In the genomic region with DNA sequence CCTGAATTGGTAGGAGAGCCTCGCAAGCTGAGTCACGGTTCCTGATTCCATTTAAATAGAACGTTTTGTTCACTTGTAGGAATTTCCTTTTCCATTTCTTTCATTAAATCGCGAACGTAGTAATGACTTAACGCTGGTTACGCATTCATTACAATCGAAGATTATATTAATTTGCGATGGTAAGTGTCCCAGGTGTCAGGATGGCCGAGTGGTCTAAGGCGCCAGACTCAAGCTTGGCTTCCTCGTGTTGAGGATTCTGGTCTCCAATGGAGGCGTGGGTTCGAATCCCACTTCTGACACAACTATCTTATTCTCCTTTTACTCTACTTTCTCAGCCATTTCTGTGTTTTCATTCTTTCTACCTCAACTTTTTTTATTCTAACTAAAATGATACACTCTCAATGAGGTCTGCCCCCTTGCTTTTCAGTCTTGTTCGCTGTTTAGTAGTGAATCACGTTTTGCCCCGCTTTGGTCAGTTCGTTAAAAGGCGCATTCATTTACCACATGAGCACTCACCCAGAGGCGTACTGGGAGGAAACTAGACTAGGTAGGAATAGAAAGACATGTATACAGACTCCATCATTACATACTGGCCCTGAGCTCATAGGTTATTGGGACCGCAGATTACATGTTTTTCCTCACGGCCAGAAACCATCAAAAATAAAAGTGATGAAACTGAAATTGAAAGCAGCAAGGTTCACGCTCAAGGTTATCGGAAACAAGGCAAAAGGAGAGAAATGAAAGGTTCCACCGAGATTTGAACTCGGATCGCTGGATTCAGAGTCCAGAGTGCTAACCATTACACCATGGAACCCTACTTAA, we compare ENCODE assay signal across 8 cellular contexts. TPM values are rescaled to one million over a fixed set of nuclear protein-coding genes. Genes with fewer than 3 reads are reported as not detected.
DNase-seq lines count a peak whose midpoint lies in the region; ATAC-seq and TF ChIP-seq lines count a peak whose summit lies in the region.

No MANE protein-coding gene starts in this region.

- no peaks in the 10 kb centered on the region for H3K36me3 ChIP-seq in KMS-11 (ENCODE audit: insufficient read depth)
- no peaks in the 10 kb centered on the region for H3K36me3 ChIP-seq in neural cell (ENCODE audit: insufficient read depth, low read length)
- no peaks in the 10 kb centered on the region for H3K36me3 ChIP-seq in stomach smooth muscle (ENCODE audit: control insufficient read depth in 2 of 2, insufficient read depth in 2 of 2, low read length in 2 of 2)

- H3K4me1 ChIP-seq in KMS-11 (ENCODE audit: low read depth, poor library complexity, severe bottlenecking) (peaks cover 13% of the 10 kb centered on the region), stomach smooth muscle (ENCODE audit: control insufficient read depth, insufficient read depth, low read length) (peaks cover 25% of the 10 kb centered on the region)

- TF ChIP-seq CTCF in KMS-11 (conservative IDR thresholded peaks at IDR 0.05; ENCODE audit: low read depth, low read length) (no peak), fibroblast of villous mesenchyme (IDR thresholded peaks at IDR 0.05; ENCODE audit: insufficient read depth, low read depth, low read length) (no peak), neural cell (IDR thresholded peaks at IDR 0.05; ENCODE audit: poor library complexity, severe bottlenecking) (no peak)

- peak overlapping the region; percentile 44; the same call in 1 of the 2 replicates for H3K27ac ChIP-seq in KMS-11
- H3K27ac ChIP-seq in neural cell (ENCODE audit: low read length): peak overlapping the region; percentile 62
- peak overlapping the region; percentile 64 for H3K27ac ChIP-seq in stomach smooth muscle (ENCODE audit: low read length)

- H2AFZ ChIP-seq in KMS-11 (ENCODE audit: low read depth): peak overlapping the region; percentile 50
- H2AFZ ChIP-seq in neural cell (ENCODE audit: low read depth, low read length): peak overlapping the region; percentile 47

- H3F3A ChIP-seq in neural cell (ENCODE audit: insufficient read depth, low read length, poor library complexity, severe bottlenecking): peaks cover 4% of the 10 kb centered on the region

- peak; percentile 8 for TF ChIP-seq RAD21 in neural cell (conservative IDR thresholded peaks at IDR 0.05)

- H4K20me1 ChIP-seq in KMS-11 (ENCODE audit: insufficient read depth) (no peaks in the 10 kb centered on the region), neural cell (ENCODE audit: insufficient read depth) (no peaks in the 10 kb centered on the region)

- no peaks in the 10 kb centered on the region for H3K79me2 ChIP-seq in KMS-11 (ENCODE audit: insufficient read depth, low read depth)
- H3K79me2 ChIP-seq in neural cell (replicated peaks; ENCODE audit: insufficient read depth, low read length): no peaks in the 10 kb centered on the region

- no peaks in the 10 kb centered on the region for H3K27me3 ChIP-seq in KMS-11 (ENCODE audit: insufficient read depth, low read depth)
- H3K27me3 ChIP-seq in neural cell (ENCODE audit: insufficient read depth, low read depth, low read length): peaks cover 3% of the 10 kb centered on the region
- H3K27me3 ChIP-seq in stomach smooth muscle (ENCODE audit: control insufficient read depth in 1 of 2, insufficient read depth in 2 of 2, low read length in 2 of 2): no peaks in the 10 kb centered on the region

- ATAC-seq in GM21723 (IDR thresholded peaks at IDR 0.05; ENCODE audit: unreplicated experiment): peak; percentile 62

- H3K4me2 ChIP-seq in KMS-11 (peak overlapping the region; percentile 75), neural cell (ENCODE audit: low read length) (peak overlapping the region; percentile 92)

- DNase-seq in DMS 273 (lab: John Stamatoyannopoulos, UW; ENCODE audit: unreplicated experiment) (peak; percentile 94), RPMI7951 (ENCODE audit: low read depth) (peak; percentile 82), fibroblast of villous mesenchyme (ENCODE audit: low read depth) (peak; percentile 86)
- peak; percentile 50 for DNase-seq in activated effector memory CD4-positive, alpha-beta T cell treated with Interleukin-2 at 50 U/mL for 16 hours

- no peak for TF ChIP-seq EP300 in neural cell (conservative IDR thresholded peaks at IDR 0.05; ENCODE audit: poor library complexity, severe bottlenecking)

- no peaks in the 10 kb centered on the region for H3K9me3 ChIP-seq in neural cell (ENCODE audit: low read length)
- no peaks in the 10 kb centered on the region for H3K9me3 ChIP-seq in stomach smooth muscle (ENCODE audit: control insufficient read depth in 2 of 2, low read length in 2 of 2)

- H3K4me3 ChIP-seq in KMS-11 (IDR thresholded peaks at IDR 0.05; ENCODE audit: insufficient read depth, low read depth, low read length) (no peak overlapping the region), fibroblast of villous mesenchyme (ENCODE audit: low read depth, low read length) (peak overlapping the region; percentile 86), neural cell (ENCODE audit: low read length) (peak overlapping the region; percentile 77), stomach smooth muscle (ENCODE audit: low read length in 2 of 2) (peak overlapping the region; percentile 82 to 84)

- H3K9ac ChIP-seq in KMS-11 (peak overlapping the region; percentile 22; the same call in 1 of the 2 replicates), neural cell (ENCODE audit: low read length) (peak overlapping the region; percentile 60), stomach smooth muscle (ENCODE audit: low read length in 2 of 2) (peak overlapping the region; percentile 53 to 72)

- H3K9me2 ChIP-seq in neural cell (ENCODE audit: insufficient read depth, low read length): no peaks in the 10 kb centered on the region

TF ChIP-seq in neural cell, 6 proteins besides CTCF, POLR2A, EP300 and RAD21:
- TF ChIP-seq EZH2 (IDR thresholded peaks at IDR 0.05; ENCODE audit: borderline replicate concordance, insufficient read depth, low read length, poor library complexity, severe bottlenecking) (no peak), POLR2AphosphoS5 (IDR thresholded peaks at IDR 0.05) (peak; percentile 20), TAF1 (IDR thresholded peaks at IDR 0.05; ENCODE audit: low read depth) (no peak), MXI1 (conservative IDR thresholded peaks at IDR 0.05; ENCODE audit: poor library complexity, severe bottlenecking) (peak; percentile 64), SMC3 (conservative IDR thresholded peaks at IDR 0.05; ENCODE audit: poor library complexity) (peak; percentile 18)
- TF ChIP-seq, protein P1, sequence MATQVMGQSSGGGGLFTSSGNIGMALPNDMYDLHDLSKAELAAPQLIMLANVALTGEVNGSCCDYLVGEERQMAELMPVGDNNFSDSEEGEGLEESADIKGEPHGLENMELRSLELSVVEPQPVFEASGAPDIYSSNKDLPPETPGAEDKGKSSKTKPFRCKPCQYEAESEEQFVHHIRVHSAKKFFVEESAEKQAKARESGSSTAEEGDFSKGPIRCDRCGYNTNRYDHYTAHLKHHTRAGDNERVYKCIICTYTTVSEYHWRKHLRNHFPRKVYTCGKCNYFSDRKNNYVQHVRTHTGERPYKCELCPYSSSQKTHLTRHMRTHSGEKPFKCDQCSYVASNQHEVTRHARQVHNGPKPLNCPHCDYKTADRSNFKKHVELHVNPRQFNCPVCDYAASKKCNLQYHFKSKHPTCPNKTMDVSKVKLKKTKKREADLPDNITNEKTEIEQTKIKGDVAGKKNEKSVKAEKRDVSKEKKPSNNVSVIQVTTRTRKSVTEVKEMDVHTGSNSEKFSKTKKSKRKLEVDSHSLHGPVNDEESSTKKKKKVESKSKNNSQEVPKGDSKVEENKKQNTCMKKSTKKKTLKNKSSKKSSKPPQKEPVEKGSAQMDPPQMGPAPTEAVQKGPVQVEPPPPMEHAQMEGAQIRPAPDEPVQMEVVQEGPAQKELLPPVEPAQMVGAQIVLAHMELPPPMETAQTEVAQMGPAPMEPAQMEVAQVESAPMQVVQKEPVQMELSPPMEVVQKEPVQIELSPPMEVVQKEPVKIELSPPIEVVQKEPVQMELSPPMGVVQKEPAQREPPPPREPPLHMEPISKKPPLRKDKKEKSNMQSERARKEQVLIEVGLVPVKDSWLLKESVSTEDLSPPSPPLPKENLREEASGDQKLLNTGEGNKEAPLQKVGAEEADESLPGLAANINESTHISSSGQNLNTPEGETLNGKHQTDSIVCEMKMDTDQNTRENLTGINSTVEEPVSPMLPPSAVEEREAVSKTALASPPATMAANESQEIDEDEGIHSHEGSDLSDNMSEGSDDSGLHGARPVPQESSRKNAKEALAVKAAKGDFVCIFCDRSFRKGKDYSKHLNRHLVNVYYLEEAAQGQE (IDR thresholded peaks at IDR 0.05; ENCODE audit: borderline replicate concordance): no peak

RNA-seq across cellular contexts. Expression of a gene that starts 17.3 kb away (rescaled TPM):
- 47.3 and 62.2 TPM in 2 replicates for total RNA-seq in RPMI7951 (2014; rRNA removed; shearing (Covaris generic))
- 57.0 and 76.9 TPM in 2 replicates for total RNA-seq in fibroblast of villous mesenchyme
- 75.0 and 79.7 TPM in 2 replicates for polyA plus RNA-seq in neural cell
- 82.0 and 86.0 TPM in 2 replicates for polyA minus RNA-seq in neural cell
